9 cellular contexts compared by ENCODE assay signal in genomic region chr1:218463194-218464156, GRCh38.
DNase-seq lines count a peak whose midpoint lies in the region; ATAC-seq and TF ChIP-seq lines count a peak whose summit lies in the region.
"Had no signal": no experiment of that assay in that cellular context is flagged by ENCODE, and none has a peak within 500 bp of the region (broad histone marks: within the 10 kb centered on the region; RNA-seq: fewer than 3 reads in every experiment).

No MANE protein-coding gene starts in this region.

- TF ChIP-seq EP300 in SK-N-SH (IDR thresholded peaks at IDR 0.05; ENCODE audit: borderline replicate concordance in 1 of 2, low read depth in 1 of 2, low read length in 1 of 2): peak in 1 of 2 experiments; percentile 63; a peak in 1 of 4 replicates

- intact Hi-C loops in posterior vena cava (cut with DNase I): loop anchor here (2.0 to 10.0 kb wide), 2 partner anchors 47 to 119 kb away; partner anchors contain the start of gene TGFB2 (in 1 of the 2)

- POLR2A ChIA-PET in SK-N-SH (lab: Yijun Ruan, JAX): no interaction called here

- WGBS in SK-N-SH (ENCODE audit: low lambda C conversion rate): 47% methylated on average over 14 of the region's 14 CpGs

- H3K36me3 ChIP-seq in SK-N-SH (replicated peaks in 1 of 2; ENCODE audit: control insufficient read depth in 1 of 2, insufficient read depth in 2 of 2, low read length in 1 of 2) (no peaks in the 10 kb centered on the region), SJCRH30 (no peaks in the 10 kb centered on the region)

- peak overlapping the region; percentile 60 for H3K9ac ChIP-seq in SK-N-SH

- DNase-seq in GM03348 (ENCODE audit: low spot score): peak; percentile 68
- DNase-seq in SK-N-SH: peak; percentile 6
- DNase-seq in foreskin keratinocyte: peak; percentile 38 to 62
- peak; percentile 88 for DNase-seq in posterior vena cava (ENCODE audit: low spot score)
- no peak for DNase-seq in SJCRH30
- no peak for DNase-seq in COR-L47 (lab: John Stamatoyannopoulos, UW)
- DNase-seq in activated CD8-positive, alpha-beta memory T cell treated with anti-CD3 and anti-CD28 coated beads, Interleukin-2, amount 50 U/mL, for 48 hours: no peak
- DNase-seq in NCI-H1436 treated with DMSO at 0.1 percent for 48 hours (lab: John Stamatoyannopoulos, UW): no peak
- DNase-seq: activated B cell treated with CpG ODN at 0.5 μM for 24 hours had no signal

- H3F3A ChIP-seq in SK-N-SH (replicated peaks; ENCODE audit: insufficient read depth): peaks cover 17% of the 10 kb centered on the region

- H3K4me3 ChIP-seq in SK-N-SH (ENCODE audit: low read depth in 2 of 2, low read length in 1 of 2): peak overlapping the region in 1 of 2 experiments; percentile 39; a peak in 1 of 4 replicates
- no peak overlapping the region for H3K4me3 ChIP-seq in SJCRH30

- peak overlapping the region; percentile 87 for H2AFZ ChIP-seq in SK-N-SH (ENCODE audit: low read depth)

- H3K9me3 ChIP-seq in SK-N-SH (no peaks in the 10 kb centered on the region), SJCRH30 (replicated peaks) (no peaks in the 10 kb centered on the region)

- no peaks in the 10 kb centered on the region for H4K20me1 ChIP-seq in SK-N-SH (ENCODE audit: insufficient read depth)

- H3K4me2 ChIP-seq in SK-N-SH: peak overlapping the region; percentile 65

- no peak for TF ChIP-seq RAD21 in SK-N-SH (IDR thresholded peaks at IDR 0.05; ENCODE audit: low read length)

- H3K4me1 ChIP-seq in SK-N-SH (ENCODE audit: control insufficient read depth in 1 of 2, insufficient read depth in 2 of 2, low read depth in 1 of 2, low read length in 1 of 2) (peaks cover 31 to 44% of the 10 kb centered on the region in 2 experiments), foreskin keratinocyte (peaks cover 6% of the 10 kb centered on the region), SJCRH30 (peaks cover 42% of the 10 kb centered on the region)

- no peaks in the 10 kb centered on the region for H3K27me3 ChIP-seq in SK-N-SH (ENCODE audit: insufficient read depth)
- H3K27me3 ChIP-seq in foreskin keratinocyte: no peaks in the 10 kb centered on the region
- H3K27me3 ChIP-seq in SJCRH30: no peaks in the 10 kb centered on the region

- H3K79me2 ChIP-seq in SK-N-SH (ENCODE audit: insufficient read depth): no peaks in the 10 kb centered on the region

- TF ChIP-seq CTCF in SK-N-SH (IDR thresholded peaks at IDR 0.05): no peak
- TF ChIP-seq CTCF in foreskin keratinocyte (conservative IDR thresholded peaks at IDR 0.05): no peak

- ATAC-seq in foreskin keratinocyte: peak; percentile 46

- CTCF ChIA-PET in SK-N-SH (lab: Yijun Ruan, JAX): no interaction called here

- H3K9me2 ChIP-seq in SK-N-SH: no peaks in the 10 kb centered on the region

- H3K27ac ChIP-seq in SK-N-SH (ENCODE audit: low read depth in 2 of 2, low read length in 1 of 2) (peak overlapping the region; percentile 74 to 93), foreskin keratinocyte (no peak overlapping the region), SJCRH30 (no peak overlapping the region)

TF ChIP-seq in SK-N-SH, 30 proteins besides CTCF, POLR2A, EP300 and RAD21 (continues in another document):
- no peak for TF ChIP-seq IRF3 (IDR thresholded peaks at IDR 0.05; ENCODE audit: low read depth, low read length)
- no peak for TF ChIP-seq MXI1 (IDR thresholded peaks at IDR 0.05; ENCODE audit: low read depth, low read length)
- TF ChIP-seq RFX5 (IDR thresholded peaks at IDR 0.05; ENCODE audit: low read length): no peak
- no peak for TF ChIP-seq SIN3A (IDR thresholded peaks at IDR 0.05; ENCODE audit: borderline replicate concordance, low read depth, low read length)
- TF ChIP-seq RXRA (IDR thresholded peaks at IDR 0.05; ENCODE audit: borderline replicate concordance, low read depth): peak; percentile 71; the same call in 1 of the 2 replicates
- peak; percentile 33; the same call in 1 of the 2 replicates for TF ChIP-seq TEAD4 (IDR thresholded peaks at IDR 0.05; ENCODE audit: borderline replicate concordance, insufficient read depth)
- TF ChIP-seq TAF1 (IDR thresholded peaks at IDR 0.05; ENCODE audit: borderline replicate concordance, low read depth, low read length): peak; percentile 23; the same call in 1 of the 2 replicates
- TF ChIP-seq RCOR1 (IDR thresholded peaks at IDR 0.05; ENCODE audit: low read length): no peak
- no peak for TF ChIP-seq GATA2 (CRISPR knock-in tag; IDR thresholded peaks at IDR 0.05)
- TF ChIP-seq SMC3 (IDR thresholded peaks at IDR 0.05; ENCODE audit: low read depth, low read length): no peak
- TF ChIP-seq NFIC (IDR thresholded peaks at IDR 0.05; ENCODE audit: borderline replicate concordance): peak; percentile 53; the same call in 1 of the 2 replicates
- no peak for TF ChIP-seq NRF1 (IDR thresholded peaks at IDR 0.05; ENCODE audit: low read depth, low read length)
- peak; percentile 44; the same call in 1 of the 2 replicates for TF ChIP-seq GABPA (IDR thresholded peaks at IDR 0.05; ENCODE audit: low read depth)
- no peak for TF ChIP-seq REST (IDR thresholded peaks at IDR 0.05; ENCODE audit: low read depth, low read length)
- TF ChIP-seq PBX3 (IDR thresholded peaks at IDR 0.05): no peak; the same call in 1 of the 2 replicates
- TF ChIP-seq TCF12 (IDR thresholded peaks at IDR 0.05): peak; percentile 79
- no peak for TF ChIP-seq USF1 (IDR thresholded peaks at IDR 0.05; ENCODE audit: borderline replicate concordance, low read depth)
- TF ChIP-seq CHD2 (IDR thresholded peaks at IDR 0.05; ENCODE audit: low read length, partially characterized antibody): no peak
- no peak for TF ChIP-seq USF2 (IDR thresholded peaks at IDR 0.05; ENCODE audit: borderline replicate concordance, low read depth, low read length)
- peak; percentile 48; the same call in 1 of the 2 replicates for TF ChIP-seq ELF1 (IDR thresholded peaks at IDR 0.05)
- peak; percentile 53 for TF ChIP-seq MAX (IDR thresholded peaks at IDR 0.05; ENCODE audit: low read depth)
- TF ChIP-seq EZH2phosphoT487 (IDR thresholded peaks at IDR 0.05; ENCODE audit: borderline replicate concordance, low read depth): no peak

Comparison
In these comparisons a context has a peak if more than half of its experiments do, and no peak if none do; other contexts are left out.
1. DNase-seq: peak in GM03348 (single experiment), SK-N-SH (single experiment), foreskin keratinocyte (2 of 2) and posterior vena cava (single experiment); none in SJCRH30 (0 of 2), COR-L47 (single experiment), activated CD8-positive, alpha-beta memory T cell treated with anti-CD3 and anti-CD28 coated beads, Interleukin-2, amount 50 U/mL, for 48 hours (single experiment) and NCI-H1436 treated with DMSO at 0.1 percent for 48 hours (single experiment).
2. H3K27ac ChIP-seq: peak in SK-N-SH (2 of 2); none in foreskin keratinocyte (single experiment) and SJCRH30 (single experiment).